1 cellular context compared by ENCODE assay signal in genomic region chr14:23105348-23105824, GRCh38.
TF ChIP-seq lines count a peak whose summit lies in the region.

No MANE protein-coding gene starts in this region.

TF ChIP-seq in HepG2, 621 proteins besides CTCF, POLR2A, EP300 and RAD21 (continued from another document and continues in another):
- TF ChIP-seq ZNF609 (CRISPR knock-in tag; IDR thresholded peaks at IDR 0.05; ENCODE audit: borderline replicate concordance) (no peak), ZNF550 (CRISPR knock-in tag; IDR thresholded peaks at IDR 0.05; ENCODE audit: borderline replicate concordance) (no peak), SPEN (CRISPR knock-in tag; IDR thresholded peaks at IDR 0.05; ENCODE audit: low read depth) (no peak), SNAPC5 (CRISPR knock-in tag; IDR thresholded peaks at IDR 0.05; ENCODE audit: borderline replicate concordance) (no peak), ZBTB37 (CRISPR knock-in tag; IDR thresholded peaks at IDR 0.05) (no peak), TBX2 (CRISPR knock-in tag; IDR thresholded peaks at IDR 0.05; ENCODE audit: borderline replicate concordance) (no peak), ZNF672 (CRISPR knock-in tag; IDR thresholded peaks at IDR 0.05) (no peak), ZNF557 (CRISPR knock-in tag; IDR thresholded peaks at IDR 0.05) (no peak), ZNF3 (CRISPR knock-in tag; IDR thresholded peaks at IDR 0.05) (0 out of 2 replicates have a peak, but pooled peaks have one; percentile 62), FOXK2 (IDR thresholded peaks at IDR 0.05) (no peak), ZNF44 (CRISPR knock-in tag; IDR thresholded peaks at IDR 0.05) (peak; percentile 76; the same call in 1 of the 2 replicates), ARNTL (CRISPR knock-in tag; IDR thresholded peaks at IDR 0.05) (no peak), ASH2L (IDR thresholded peaks at IDR 0.05; ENCODE audit: insufficient read length, low read depth, low read length) (peak; percentile 31), ZNF552 (CRISPR knock-in tag; IDR thresholded peaks at IDR 0.05; ENCODE audit: borderline replicate concordance) (no peak), PAWR (CRISPR knock-in tag; IDR thresholded peaks at IDR 0.05; ENCODE audit: borderline replicate concordance) (0 out of 2 replicates have a peak, but pooled peaks have one; percentile 78), SNAPC4 (CRISPR knock-in tag; IDR thresholded peaks at IDR 0.05) (no peak), ZNF30 (CRISPR knock-in tag; IDR thresholded peaks at IDR 0.05) (no peak), ZSCAN29 (CRISPR knock-in tag; conservative IDR thresholded peaks at IDR 0.05) (no peak), ZNF10 (CRISPR knock-in tag; IDR thresholded peaks at IDR 0.05; ENCODE audit: borderline replicate concordance, low read depth) (no peak), RCOR2 (CRISPR knock-in tag; IDR thresholded peaks at IDR 0.05) (no peak; the same call in 1 of the 2 replicates), ZNF350 (CRISPR knock-in tag; IDR thresholded peaks at IDR 0.05; ENCODE audit: borderline replicate concordance, low read depth) (no peak), ZNF616 (CRISPR knock-in tag; IDR thresholded peaks at IDR 0.05; ENCODE audit: low read depth) (0 out of 2 replicates have a peak, but pooled peaks have one; percentile 25)
- TF ChIP-seq, protein P1, sequence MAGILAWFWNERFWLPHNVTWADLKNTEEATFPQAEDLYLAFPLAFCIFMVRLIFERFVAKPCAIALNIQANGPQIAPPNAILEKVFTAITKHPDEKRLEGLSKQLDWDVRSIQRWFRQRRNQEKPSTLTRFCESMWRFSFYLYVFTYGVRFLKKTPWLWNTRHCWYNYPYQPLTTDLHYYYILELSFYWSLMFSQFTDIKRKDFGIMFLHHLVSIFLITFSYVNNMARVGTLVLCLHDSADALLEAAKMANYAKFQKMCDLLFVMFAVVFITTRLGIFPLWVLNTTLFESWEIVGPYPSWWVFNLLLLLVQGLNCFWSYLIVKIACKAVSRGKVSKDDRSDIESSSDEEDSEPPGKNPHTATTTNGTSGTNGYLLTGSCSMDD (CRISPR knock-in tag; IDR thresholded peaks at IDR 0.05), result 0 out of 2 replicates have a peak, but pooled peaks have one; percentile 8
- TF ChIP-seq, protein P2, sequence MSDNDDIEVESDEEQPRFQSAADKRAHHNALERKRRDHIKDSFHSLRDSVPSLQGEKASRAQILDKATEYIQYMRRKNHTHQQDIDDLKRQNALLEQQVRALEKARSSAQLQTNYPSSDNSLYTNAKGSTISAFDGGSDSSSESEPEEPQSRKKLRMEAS (IDR thresholded peaks at IDR 0.05), result no peak
- TF ChIP-seq, protein P3, sequence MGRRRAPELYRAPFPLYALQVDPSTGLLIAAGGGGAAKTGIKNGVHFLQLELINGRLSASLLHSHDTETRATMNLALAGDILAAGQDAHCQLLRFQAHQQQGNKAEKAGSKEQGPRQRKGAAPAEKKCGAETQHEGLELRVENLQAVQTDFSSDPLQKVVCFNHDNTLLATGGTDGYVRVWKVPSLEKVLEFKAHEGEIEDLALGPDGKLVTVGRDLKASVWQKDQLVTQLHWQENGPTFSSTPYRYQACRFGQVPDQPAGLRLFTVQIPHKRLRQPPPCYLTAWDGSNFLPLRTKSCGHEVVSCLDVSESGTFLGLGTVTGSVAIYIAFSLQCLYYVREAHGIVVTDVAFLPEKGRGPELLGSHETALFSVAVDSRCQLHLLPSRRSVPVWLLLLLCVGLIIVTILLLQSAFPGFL (CRISPR knock-in tag; IDR thresholded peaks at IDR 0.05), result no peak
- TF ChIP-seq, protein P4, sequence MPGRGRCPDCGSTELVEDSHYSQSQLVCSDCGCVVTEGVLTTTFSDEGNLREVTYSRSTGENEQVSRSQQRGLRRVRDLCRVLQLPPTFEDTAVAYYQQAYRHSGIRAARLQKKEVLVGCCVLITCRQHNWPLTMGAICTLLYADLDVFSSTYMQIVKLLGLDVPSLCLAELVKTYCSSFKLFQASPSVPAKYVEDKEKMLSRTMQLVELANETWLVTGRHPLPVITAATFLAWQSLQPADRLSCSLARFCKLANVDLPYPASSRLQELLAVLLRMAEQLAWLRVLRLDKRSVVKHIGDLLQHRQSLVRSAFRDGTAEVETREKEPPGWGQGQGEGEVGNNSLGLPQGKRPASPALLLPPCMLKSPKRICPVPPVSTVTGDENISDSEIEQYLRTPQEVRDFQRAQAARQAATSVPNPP (CRISPR knock-in tag; IDR thresholded peaks at IDR 0.05), result no peak
- TF ChIP-seq, protein P5, sequence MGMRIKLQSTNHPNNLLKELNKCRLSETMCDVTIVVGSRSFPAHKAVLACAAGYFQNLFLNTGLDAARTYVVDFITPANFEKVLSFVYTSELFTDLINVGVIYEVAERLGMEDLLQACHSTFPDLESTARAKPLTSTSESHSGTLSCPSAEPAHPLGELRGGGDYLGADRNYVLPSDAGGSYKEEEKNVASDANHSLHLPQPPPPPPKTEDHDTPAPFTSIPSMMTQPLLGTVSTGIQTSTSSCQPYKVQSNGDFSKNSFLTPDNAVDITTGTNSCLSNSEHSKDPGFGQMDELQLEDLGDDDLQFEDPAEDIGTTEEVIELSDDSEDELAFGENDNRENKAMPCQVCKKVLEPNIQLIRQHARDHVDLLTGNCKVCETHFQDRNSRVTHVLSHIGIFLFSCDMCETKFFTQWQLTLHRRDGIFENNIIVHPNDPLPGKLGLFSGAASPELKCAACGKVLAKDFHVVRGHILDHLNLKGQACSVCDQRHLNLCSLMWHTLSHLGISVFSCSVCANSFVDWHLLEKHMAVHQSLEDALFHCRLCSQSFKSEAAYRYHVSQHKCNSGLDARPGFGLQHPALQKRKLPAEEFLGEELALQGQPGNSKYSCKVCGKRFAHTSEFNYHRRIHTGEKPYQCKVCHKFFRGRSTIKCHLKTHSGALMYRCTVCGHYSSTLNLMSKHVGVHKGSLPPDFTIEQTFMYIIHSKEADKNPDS (CRISPR knock-in tag; IDR thresholded peaks at IDR 0.05), result no peak
